ENCODE assay signal across 10 cellular contexts in genomic region chr10:8060704-8061121, GRCh38. TPM values are rescaled to one million over a fixed set of nuclear protein-coding genes. Genes with fewer than 3 reads are reported as not detected.
A peak's percentile ranks its signal among the peaks of the same experiment; 100 is the strongest.
DNase-seq lines count a peak whose midpoint lies in the region; ATAC-seq, FAIRE-seq and TF ChIP-seq lines count a peak whose summit lies in the region.
"Had no signal": no experiment of that assay in that cellular context is flagged by ENCODE, and none has a peak within 500 bp of the region (broad histone marks: within the 10 kb centered on the region; RNA-seq: fewer than 3 reads in every experiment).

No MANE protein-coding gene starts in this region.

- peaks cover 2% of the 10 kb centered on the region for H3K27me3 Mint-ChIP-seq in activated CD8-positive, alpha-beta memory T cell treated with anti-CD3 and anti-CD28 coated beads, Interleukin-2, amount 10 ng/mL, durations not matched to agents 7 days and 5 days
- H3K27me3 Mint-ChIP-seq in WTC11 (ENCODE audit: low read depth) (peaks cover 99% of the 10 kb centered on the region), Calu3 (ENCODE audit: unreplicated experiment) (no peaks in the 10 kb centered on the region)

- DNase-seq in activated CD8-positive, alpha-beta memory T cell treated with anti-CD3 and anti-CD28 coated beads, Interleukin-2, amount 10 ng/mL, durations not matched to agents 7 days and 5 days: no peak
- DNase-seq in activated CD8-positive, alpha-beta memory T cell treated with anti-CD3 and anti-CD28 coated beads for 24 hours: no peak
- DNase-seq in WTC11 (ENCODE audit: low spot score) (no peak), keratinocyte (ENCODE audit: low read depth, low spot score) (no peak), thoracic aorta (ENCODE audit: low spot score) (no peak), anterior cingulate cortex (lab: John Stamatoyannopoulos, UW) (no peak), AG20443 (ENCODE audit: low spot score) (no peak), Calu3 (no peak)
- DNase-seq: heart left ventricle, NCI-H1092 treated with DMSO at 0.1 percent for 48 hours had no signal

- peak overlapping the region; percentile 96 for H3K27ac Mint-ChIP-seq in activated CD8-positive, alpha-beta memory T cell treated with anti-CD3 and anti-CD28 coated beads, Interleukin-2, amount 10 ng/mL, durations not matched to agents 7 days and 5 days
- H3K27ac Mint-ChIP-seq in WTC11 (no peak overlapping the region), Calu3 (ENCODE audit: unreplicated experiment) (no peak overlapping the region)

- CTCF ChIA-PET in activated CD8-positive, alpha-beta memory T cell treated with anti-CD3 and anti-CD28 coated beads, Interleukin-2, amount 10 ng/mL, durations not matched to agents 7 days and 5 days (lab: Charles Lee): interaction anchor here (0.7 to 2.5 kb wide), 14 partner anchors 12 to 389 kb away, joined by 3 to 13 read pairs (median 3); no protein-coding TSS in a partner anchor
- CTCF ChIA-PET in WTC11 (lab: Charles Lee): interaction anchor here (0.8 to 1.7 kb wide), 3 partner anchors 11 to 27 kb away, joined by 3 to 5 read pairs (median 4); no protein-coding TSS in a partner anchor
- CTCF ChIA-PET in Calu3 (lab: Charles Lee): no interaction called here

- peak overlapping the region; percentile 91 for H3K4me3 Mint-ChIP-seq in activated CD8-positive, alpha-beta memory T cell treated with anti-CD3 and anti-CD28 coated beads, Interleukin-2, amount 10 ng/mL, durations not matched to agents 7 days and 5 days
- H3K4me3 Mint-ChIP-seq in WTC11: peak overlapping the region; percentile 60
- no peak overlapping the region for H3K4me3 Mint-ChIP-seq in Calu3 (ENCODE audit: low read depth, unreplicated experiment)

- H4K20me1 ChIP-seq in keratinocyte (ENCODE audit: control insufficient read depth, extremely low read depth, insufficient read depth, low read length): no peaks in the 10 kb centered on the region

- H3K9me3 Mint-ChIP-seq in activated CD8-positive, alpha-beta memory T cell treated with anti-CD3 and anti-CD28 coated beads, Interleukin-2, amount 10 ng/mL, durations not matched to agents 7 days and 5 days (ENCODE audit: low read depth): no peaks in the 10 kb centered on the region
- H3K9me3 Mint-ChIP-seq in WTC11 (no peaks in the 10 kb centered on the region), Calu3 (ENCODE audit: low read depth, unreplicated experiment) (no peaks in the 10 kb centered on the region)

- peaks cover 90% of the 10 kb centered on the region for H3K36me3 Mint-ChIP-seq in activated CD8-positive, alpha-beta memory T cell treated with anti-CD3 and anti-CD28 coated beads, Interleukin-2, amount 10 ng/mL, durations not matched to agents 7 days and 5 days
- H3K36me3 Mint-ChIP-seq in WTC11 (no peaks in the 10 kb centered on the region), Calu3 (ENCODE audit: insufficient read depth, unreplicated experiment) (peaks cover 18% of the 10 kb centered on the region)

- ATAC-seq in activated CD8-positive, alpha-beta memory T cell treated with anti-CD3 and anti-CD28 coated beads, Interleukin-2, amount 10 ng/mL, durations not matched to agents 7 days and 5 days: no peak
- ATAC-seq in WTC11 (no peak), thoracic aorta (ENCODE audit: insufficient number of reproducible peaks, low FRiP score, low read depth) (no peak)
- ATAC-seq: heart left ventricle had no signal

- peaks cover 82% of the 10 kb centered on the region for H3K4me1 ChIP-seq in keratinocyte (ENCODE audit: control insufficient read depth, extremely low read depth, insufficient read depth, low read length)
- no peaks in the 10 kb centered on the region for H3K4me1 ChIP-seq in thoracic aorta (ENCODE audit: control insufficient read depth in 1 of 2, low read depth in 2 of 2)

- peaks cover 83% of the 10 kb centered on the region for H3K4me1 Mint-ChIP-seq in activated CD8-positive, alpha-beta memory T cell treated with anti-CD3 and anti-CD28 coated beads, Interleukin-2, amount 10 ng/mL, durations not matched to agents 7 days and 5 days
- H3K4me1 Mint-ChIP-seq in WTC11 (peaks cover 91% of the 10 kb centered on the region), Calu3 (ENCODE audit: low read depth, unreplicated experiment) (no peaks in the 10 kb centered on the region)

- peak overlapping the region; percentile 86 for H3K9ac ChIP-seq in keratinocyte (ENCODE audit: control insufficient read depth, extremely low read depth, insufficient read depth, low read length)

- H3K4me2 ChIP-seq in keratinocyte (ENCODE audit: control insufficient read depth, extremely low read depth, insufficient read depth, low read depth, low read length): peak overlapping the region; percentile 95

- POLR2A ChIA-PET in WTC11 (lab: Charles Lee): interaction anchor here (0.9 to 1.6 kb wide), 2 partner anchors 11 to 15 kb away, joined by 5 to 6 read pairs; no protein-coding TSS in a partner anchor

- FAIRE-seq in keratinocyte (lab: Jason Lieb, UNC): no peak

- intact Hi-C loops in Calu3 (cut with micrococcal nuclease; ENCODE audit: unreplicated experiment): no loop called here

- H3K27me3 ChIP-seq in keratinocyte (ENCODE audit: control insufficient read depth, extremely low read depth, insufficient read depth, low read length): no peaks in the 10 kb centered on the region
- H3K27me3 ChIP-seq in thoracic aorta (replicated peaks; ENCODE audit: insufficient read depth): peaks cover 6% of the 10 kb centered on the region

- H3K9me1 ChIP-seq in keratinocyte (ENCODE audit: control insufficient read depth, extremely low read depth, insufficient read depth, low read length): no peaks in the 10 kb centered on the region

- H3K4me3 ChIP-seq in keratinocyte (ENCODE audit: control insufficient read depth in 2 of 3, extremely low read depth in 1 of 3, insufficient read depth in 2 of 3, low read depth in 1 of 3, low read length in 3 of 3): peak overlapping the region; percentile 82 to 97 (median 87)
- peak overlapping the region; percentile 11 for H3K4me3 ChIP-seq in thoracic aorta

- BruUV-seq in Calu3 (replicated peaks; lab: Mats Ljungman, UMichigan): no TSS peak

- peaks cover 15 to 29% of the 10 kb centered on the region in 2 experiments for H3K36me3 ChIP-seq in keratinocyte (ENCODE audit: control insufficient read depth in 2 of 2, extremely low read depth in 1 of 2, insufficient read depth in 2 of 2, low read length in 2 of 2)
- H3K36me3 ChIP-seq in thoracic aorta: no peaks in the 10 kb centered on the region
- H3K36me3 ChIP-seq: heart left ventricle had no signal

- TF ChIP-seq CTCF in WTC11 (IDR thresholded peaks at IDR 0.05): no peak
- TF ChIP-seq CTCF in keratinocyte (optimal IDR thresholded peaks at IDR 0.05 in 1 of 3, IDR thresholded peaks at IDR 0.05 in 1 of 3, conservative IDR thresholded peaks at IDR 0.05 in 1 of 3; ENCODE audit: extremely low read depth in 1 of 3, insufficient read depth in 2 of 3, low read length in 3 of 3): no peak
- no peak for TF ChIP-seq CTCF in thoracic aorta (IDR thresholded peaks at IDR 0.05)
- no peak for TF ChIP-seq CTCF in Calu3 (IDR thresholded peaks at IDR 0.05; ENCODE audit: unreplicated experiment)

- H3K9me3 ChIP-seq in keratinocyte (ENCODE audit: control insufficient read depth, low read depth, low read length) (no peaks in the 10 kb centered on the region), thoracic aorta (no peaks in the 10 kb centered on the region)
- H3K9me3 ChIP-seq: heart left ventricle had no signal

- peak overlapping the region; percentile 82 for H3K27ac ChIP-seq in keratinocyte (ENCODE audit: control insufficient read depth, insufficient read depth, low read length)
- no peak overlapping the region for H3K27ac ChIP-seq in thoracic aorta

- dilution Hi-C loops in keratinocyte (cut with MboI; ENCODE audit: extremely low pct_ligation_motif_present, low sequenced_read_pairs): no loop called here

- peak overlapping the region; percentile 2 for H2AFZ ChIP-seq in keratinocyte (ENCODE audit: control insufficient read depth, low read length)

- peaks cover 78% of the 10 kb centered on the region for H3K79me2 ChIP-seq in keratinocyte (ENCODE audit: control insufficient read depth, insufficient read depth, low read length)

TF ChIP-seq in WTC11, 78 proteins besides CTCF, POLR2A, EP300 and RAD21 (continues in another document):
- TF ChIP-seq KAT7 (CRISPR knock-in tag; IDR thresholded peaks at IDR 0.05; ENCODE audit: borderline replicate concordance): no peak
- TF ChIP-seq, protein P1, sequence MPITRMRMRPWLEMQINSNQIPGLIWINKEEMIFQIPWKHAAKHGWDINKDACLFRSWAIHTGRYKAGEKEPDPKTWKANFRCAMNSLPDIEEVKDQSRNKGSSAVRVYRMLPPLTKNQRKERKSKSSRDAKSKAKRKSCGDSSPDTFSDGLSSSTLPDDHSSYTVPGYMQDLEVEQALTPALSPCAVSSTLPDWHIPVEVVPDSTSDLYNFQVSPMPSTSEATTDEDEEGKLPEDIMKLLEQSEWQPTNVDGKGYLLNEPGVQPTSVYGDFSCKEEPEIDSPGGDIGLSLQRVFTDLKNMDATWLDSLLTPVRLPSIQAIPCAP (CRISPR knock-in tag; IDR thresholded peaks at IDR 0.05): no peak
- TF ChIP-seq TP53 (CRISPR knock-in tag; IDR thresholded peaks at IDR 0.05): no peak
- TF ChIP-seq E2F5 (CRISPR knock-in tag; IDR thresholded peaks at IDR 0.05): no peak
- no peak for TF ChIP-seq FOXK1 (CRISPR knock-in tag; IDR thresholded peaks at IDR 0.05)
- no peak for TF ChIP-seq NR3C1 (CRISPR knock-in tag; conservative IDR thresholded peaks at IDR 0.05; ENCODE audit: low read depth)

RNA-seq across cellular contexts. Expression of gene GATA3, which starts 6.2 kb away (rescaled TPM):
- 10 to 100 TPM; 61.5 to 83.4 TPM for total RNA-seq in activated CD8-positive, alpha-beta memory T cell treated with anti-CD3 and anti-CD28 coated beads, Interleukin-2, amount 10 ng/mL, durations not matched to agents 7 days and 5 days
- total RNA-seq in WTC11 (2021): 0.60 to 0.89 TPM (median 0.72 TPM) in 3 replicates
- 1.7 to 7.7 TPM (median 4.0 TPM) in 3 replicates for polyA plus RNA-seq in keratinocyte
- polyA plus RNA-seq in keratinocyte (2011; ENCODE audit: low read depth): 13.3 TPM
- polyA plus RNA-seq in keratinocyte (2011; cell fraction: cytosol; rRNA removed): 4.7 and 5.3 TPM in 2 replicates
- polyA plus RNA-seq in keratinocyte (2011; cell fraction: nucleus; rRNA removed): 15.8 and 15.9 TPM in 2 replicates
- polyA plus RNA-seq in keratinocyte (2012; ENCODE audit: low replicate concordance): 20.8 and 33.0 TPM in 2 replicates
- polyA minus RNA-seq in keratinocyte: 1.0 to 7.4 TPM (median 1.9 TPM) in 3 replicates
- polyA minus RNA-seq in keratinocyte (2011; cell fraction: cytosol; rRNA and poly(A)+ RNA removed): 4.4 TPM
- 5.5 and 5.8 TPM in 2 replicates for polyA minus RNA-seq in keratinocyte (2011; cell fraction: nucleus; rRNA and poly(A)+ RNA removed)
- total RNA-seq in thoracic aorta: not detected
- total RNA-seq in Calu3 (2022): 5.0 and 8.2 TPM in 2 replicates
